ENCODE assay signal across 23 cellular contexts in the genomic region with DNA sequence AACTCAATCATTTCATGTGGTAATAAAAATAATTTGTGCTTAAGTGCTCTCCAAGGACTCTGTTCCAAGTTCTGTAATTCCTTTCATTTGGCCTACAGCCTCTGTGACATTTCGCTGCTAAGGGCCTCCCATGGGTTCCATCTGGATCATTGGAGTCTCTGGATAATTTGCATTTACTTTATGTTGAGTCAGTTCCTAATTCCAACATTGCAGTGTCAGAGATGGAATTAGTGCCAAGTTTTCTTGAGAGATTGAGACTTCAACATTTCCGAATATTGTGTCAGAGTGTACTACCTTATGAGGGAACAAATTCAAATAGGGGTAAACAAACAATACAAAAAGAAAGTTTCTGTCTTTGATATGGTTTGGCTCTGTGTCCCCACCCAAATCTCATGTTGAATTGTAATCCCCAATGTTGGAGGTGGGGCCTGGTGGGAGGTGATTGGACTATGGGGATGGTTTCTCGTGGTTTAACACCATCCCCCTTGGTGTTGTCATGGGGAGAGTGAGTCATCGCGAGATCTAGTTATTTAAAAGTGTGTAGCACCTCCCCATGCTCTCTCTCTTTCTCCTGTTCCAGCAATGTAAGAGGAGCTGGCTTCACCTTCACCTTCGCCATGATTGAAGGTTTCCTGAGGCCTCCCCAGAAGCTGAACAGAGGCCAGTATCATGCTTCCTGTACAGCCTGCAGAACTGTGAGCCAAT.
A peak's percentile ranks its signal among the peaks of the same experiment; 100 is the strongest.
DNase-seq lines count a peak whose midpoint lies in the region; ATAC-seq lines count a peak whose summit lies in the region.
"Had no signal": no experiment of that assay in that cellular context is flagged by ENCODE, and none has a peak within 500 bp of the region (broad histone marks: within the 10 kb centered on the region; RNA-seq: fewer than 3 reads in every experiment).

No MANE protein-coding gene starts in this region.

- no peaks in the 10 kb centered on the region for H3K27me3 ChIP-seq in SJCRH30
- H3K27me3 ChIP-seq: ovary had no signal

- CTCF ChIA-PET in activated CD4-positive, alpha-beta T cell treated with anti-CD3 and anti-CD28 coated beads for 36 hours (lab: Charles Lee) = no interaction called here

- H3K4me1 Mint-ChIP-seq in activated CD4-positive, alpha-beta T cell treated with anti-CD3 and anti-CD28 coated beads for 36 hours = no peaks in the 10 kb centered on the region
- H3K4me1 Mint-ChIP-seq: stimulated activated effector memory CD8-positive, alpha-beta T cell treated with anti-CD3 and anti-CD28 coated beads, Interleukin-12 subunit alpha, Interleukin-12 subunit beta, amount 100 ng/mL, for 72 hours had no signal

- intact Hi-C loops in activated CD4-positive, alpha-beta T cell treated with anti-CD3 and anti-CD28 coated beads for 36 hours (cut with DNase I, micrococcal nuclease) = no loop called here
- intact Hi-C loops in sciatic nerve (cut with DNase I) = no loop called here

- no peaks in the 10 kb centered on the region for H3K27me3 Mint-ChIP-seq in activated CD4-positive, alpha-beta T cell treated with anti-CD3 and anti-CD28 coated beads for 36 hours
- H3K27me3 Mint-ChIP-seq: CD4-positive, alpha-beta T cell; dendritic cell treated with granulocyte-macrophage colony-stimulating factor and Interleukin-4, amounts not matched to agents 40 ng/mL and 50 ng/mL, for 4 days had no signal

- H3K36me3 Mint-ChIP-seq in activated CD4-positive, alpha-beta T cell treated with anti-CD3 and anti-CD28 coated beads for 36 hours (ENCODE audit: low read depth) = no peaks in the 10 kb centered on the region
- H3K36me3 Mint-ChIP-seq: stimulated activated effector memory CD8-positive, alpha-beta T cell treated with anti-CD3 and anti-CD28 coated beads, Interleukin-12 subunit alpha, Interleukin-12 subunit beta, amount 100 ng/mL, for 72 hours had no signal

- no peaks in the 10 kb centered on the region for H3K36me3 ChIP-seq in SJCRH30
- H3K36me3 ChIP-seq: ovary had no signal

- no peaks in the 10 kb centered on the region for H3K4me1 ChIP-seq in SJCRH30

- DNase-seq in activated CD4-positive, alpha-beta T cell treated with anti-CD3 and anti-CD28 coated beads for 36 hours = peak; percentile 7
- DNase-seq in activated CD4-positive, alpha-beta T cell treated with anti-CD3 and anti-CD28 coated beads for 48 hours = no peak
- DNase-seq in RKO (ENCODE audit: low spot score) (peak; percentile 59), fibroblast of gingiva (ENCODE audit: low read depth) (peak; percentile 89), sciatic nerve (ENCODE audit: low spot score) (no peak), SJCRH30 (no peak), medulla oblongata (ENCODE audit: extremely low spot score) (no peak)
- DNase-seq: 8988T; activated CD8-positive, alpha-beta memory T cell treated with anti-CD3 and anti-CD28 coated beads, Interleukin-2, amount 50 U/mL, for 48 hours; activated naive CD4-positive, alpha-beta T cell; CD4-positive, alpha-beta T cell; erythroblast; hypothalamus; left colon; NCI-H2171; NK-92 treated with Interleukin-12 subunit alpha and Interleukin-12 subunit beta, amount 100 ng/mL, for 24 hours; ovary; SHP77 treated with DMSO at 0.1 percent for 48 hours; trophoblast cell had no signal

- H3K27ac ChIP-seq in SJCRH30 = no peak overlapping the region
- H3K27ac ChIP-seq: KMS-11, ovary had no signal

- no peak overlapping the region for H3K4me3 Mint-ChIP-seq in activated CD4-positive, alpha-beta T cell treated with anti-CD3 and anti-CD28 coated beads for 36 hours
- H3K4me3 Mint-ChIP-seq: CD4-positive, alpha-beta T cell; dendritic cell treated with granulocyte-macrophage colony-stimulating factor and Interleukin-4, amounts not matched to agents 40 ng/mL and 50 ng/mL, for 4 days; stimulated activated effector memory CD8-positive, alpha-beta T cell treated with anti-CD3 and anti-CD28 coated beads, Interleukin-12 subunit alpha, Interleukin-12 subunit beta, amount 100 ng/mL, for 72 hours had no signal

- no peak overlapping the region for H3K4me3 ChIP-seq in SJCRH30
- H3K4me3 ChIP-seq: ovary had no signal

- no peaks in the 10 kb centered on the region for H3K9me3 ChIP-seq in SJCRH30 (replicated peaks)
- H3K9me3 ChIP-seq: ovary had no signal

- ATAC-seq in activated CD4-positive, alpha-beta T cell treated with anti-CD3 and anti-CD28 coated beads for 36 hours = no peak
- peak; percentile 49 for ATAC-seq in sciatic nerve
- no peak for ATAC-seq in HG03342 (IDR thresholded peaks at IDR 0.05; ENCODE audit: unreplicated experiment)
- ATAC-seq: left colon; stimulated activated effector memory CD8-positive, alpha-beta T cell treated with anti-CD3 and anti-CD28 coated beads, Interleukin-12 subunit alpha, Interleukin-12 subunit beta, amount 100 ng/mL, for 72 hours had no signal

- H3K9me3 Mint-ChIP-seq in activated CD4-positive, alpha-beta T cell treated with anti-CD3 and anti-CD28 coated beads for 36 hours (ENCODE audit: low read depth) = no peaks in the 10 kb centered on the region
- H3K9me3 Mint-ChIP-seq: dendritic cell treated with granulocyte-macrophage colony-stimulating factor and Interleukin-4, amounts not matched to agents 40 ng/mL and 50 ng/mL, for 4 days; stimulated activated effector memory CD8-positive, alpha-beta T cell treated with anti-CD3 and anti-CD28 coated beads, Interleukin-12 subunit alpha, Interleukin-12 subunit beta, amount 100 ng/mL, for 72 hours had no signal

- H3K27ac Mint-ChIP-seq in activated CD4-positive, alpha-beta T cell treated with anti-CD3 and anti-CD28 coated beads for 36 hours = no peak overlapping the region
- H3K27ac Mint-ChIP-seq: CD4-positive, alpha-beta T cell; dendritic cell treated with granulocyte-macrophage colony-stimulating factor and Interleukin-4, amounts not matched to agents 40 ng/mL and 50 ng/mL, for 4 days; stimulated activated effector memory CD8-positive, alpha-beta T cell treated with anti-CD3 and anti-CD28 coated beads, Interleukin-12 subunit alpha, Interleukin-12 subunit beta, amount 100 ng/mL, for 72 hours had no signal

- POLR2A ChIA-PET in activated CD4-positive, alpha-beta T cell treated with anti-CD3 and anti-CD28 coated beads for 36 hours (lab: Charles Lee) = no interaction called here

Comparison
In these comparisons a context has a peak if more than half of its experiments do, and no peak if none do; other contexts are left out.
1. DNase-seq: peak in activated CD4-positive, alpha-beta T cell treated with anti-CD3 and anti-CD28 coated beads for 36 hours (single experiment), RKO (single experiment) and fibroblast of gingiva (single experiment); none in activated CD4-positive, alpha-beta T cell treated with anti-CD3 and anti-CD28 coated beads for 48 hours (single experiment), sciatic nerve (single experiment), SJCRH30 (0 of 2) and medulla oblongata (single experiment).